In genomic region chr10:24643679-24644209, GRCh38 we compare ENCODE assay signal across 19 cellular contexts.
DNase-seq lines count a peak whose midpoint lies in the region; ATAC-seq, FAIRE-seq and TF ChIP-seq lines count a peak whose summit lies in the region.
"Had no signal": no experiment of that assay in that cellular context is flagged by ENCODE, and none has a peak within 500 bp of the region (broad histone marks: within the 10 kb centered on the region; RNA-seq: fewer than 3 reads in every experiment).

No MANE protein-coding gene starts in this region.

- H3K4me3 ChIP-seq in mammary epithelial cell (replicated peaks in 1 of 3; ENCODE audit: insufficient read depth in 1 of 3, low read depth in 2 of 3, low read length in 3 of 3), result no peak overlapping the region
- H3K4me3 ChIP-seq in H7 (ENCODE audit: insufficient read depth, low read depth, low read length), result no peak overlapping the region
- H3K4me3 ChIP-seq: BLaER1, MG63, SJCRH30, upper lobe of right lung had no signal

- CTCF ChIA-PET in mammary epithelial cell (lab: Charles Lee; ENCODE audit: low non-redundant PET) (interaction anchor here (1.0 kb wide), 1 partner anchor 301 kb away, joined by 4 read pairs; no protein-coding TSS in a partner anchor), MCF 10A (lab: Yijun Ruan, JAX) (interaction anchor here (1.0 to 3.4 kb wide), 10 partner anchors 9 to 437 kb away, joined by 3 to 36 read pairs (median 4); no protein-coding TSS in a partner anchor)

- no peaks in the 10 kb centered on the region for H4K20me1 ChIP-seq in mammary epithelial cell (ENCODE audit: insufficient read depth, low read length)
- H4K20me1 ChIP-seq: BLaER1 had no signal

- no peak overlapping the region for H3K4me3 Mint-ChIP-seq in MCF 10A (ENCODE audit: unreplicated experiment)
- H3K4me3 Mint-ChIP-seq: activated CD8-positive, alpha-beta T cell treated with anti-CD3 and anti-CD28 coated beads, Interleukin-2, amount 10 ng/mL, durations not matched to agents 7 days and 5 days; activated naive CD8-positive, alpha-beta T cell; activated T-cell treated with anti-CD3 and anti-CD28 coated beads, Interleukin-2, amount 50 U/mL, for 4 hours; endodermal cell; naive thymus-derived CD4-positive, alpha-beta T cell; WTC11 had no signal

- peak overlapping the region; percentile 36 for H3K4me2 ChIP-seq in mammary epithelial cell (ENCODE audit: insufficient read depth, low read depth, low read length)
- H3K4me2 ChIP-seq: BLaER1 had no signal

- peaks cover 10% of the 10 kb centered on the region for H3K4me1 ChIP-seq in mammary epithelial cell (ENCODE audit: insufficient read depth, low read length)

- no peaks in the 10 kb centered on the region for H3K9me3 Mint-ChIP-seq in MCF 10A (ENCODE audit: unreplicated experiment)
- H3K9me3 Mint-ChIP-seq: activated T-cell treated with anti-CD3 and anti-CD28 coated beads, Interleukin-2, amount 50 U/mL, for 4 hours; endodermal cell; naive thymus-derived CD4-positive, alpha-beta T cell; WTC11 had no signal

- POLR2A ChIA-PET in MCF 10A (lab: Yijun Ruan, JAX), result interaction anchor here (0.8 to 1.5 kb wide), 4 partner anchors 10 to 206 kb away, joined by 3 to 7 read pairs (median 4); partner anchors contain the start of gene ARHGAP21

- no peak overlapping the region for H3K27ac Mint-ChIP-seq in MCF 10A (ENCODE audit: low read depth, unreplicated experiment)
- H3K27ac Mint-ChIP-seq: activated CD8-positive, alpha-beta T cell treated with anti-CD3 and anti-CD28 coated beads, Interleukin-2, amount 10 ng/mL, durations not matched to agents 7 days and 5 days; activated naive CD8-positive, alpha-beta T cell; endodermal cell; naive thymus-derived CD4-positive, alpha-beta T cell; WTC11 had no signal

- in situ Hi-C loops in mammary epithelial cell (cut with MboI; ENCODE audit: low sequenced_read_pairs in 2 of 2), result loop anchor here in 1 of 2 donors (10.0 kb wide), 1 partner anchor 351 kb away; no protein-coding TSS in a partner anchor

- BruUV-seq in mammary epithelial cell (replicated peaks; lab: Mats Ljungman, UMichigan) (no TSS peak), MCF 10A (replicated peaks; lab: Mats Ljungman, UMichigan) (no TSS peak)

- no peak overlapping the region for H3K27ac ChIP-seq in mammary epithelial cell (ENCODE audit: insufficient read depth, low read depth, low read length)
- H3K27ac ChIP-seq: BLaER1, SJCRH30, upper lobe of right lung had no signal

- 97% methylated on average over 6 of the region's 6 CpGs for WGBS in mammary epithelial cell (ENCODE audit: low coverage, missing lambda C conversion rate)

- no peaks in the 10 kb centered on the region for H3K27me3 Mint-ChIP-seq in MCF 10A (ENCODE audit: insufficient read depth, unreplicated experiment)
- H3K27me3 Mint-ChIP-seq: activated naive CD8-positive, alpha-beta T cell; naive thymus-derived CD4-positive, alpha-beta T cell had no signal

- no peaks in the 10 kb centered on the region for H3K9me3 ChIP-seq in mammary epithelial cell (replicated peaks; ENCODE audit: insufficient read depth, low read length)
- H3K9me3 ChIP-seq: BLaER1, MG63, SJCRH30, upper lobe of right lung had no signal

- intact Hi-C loops in mammary epithelial cell (cut with micrococcal nuclease), result loop anchor here (1.0 to 10.0 kb wide), 7 partner anchors 64 to 438 kb away; no protein-coding TSS in a partner anchor
- intact Hi-C loops in MCF 10A (cut with micrococcal nuclease), result loop anchor here (1.0 to 10.0 kb wide), 5 partner anchors 81 to 438 kb away; no protein-coding TSS in a partner anchor

- no peak for TF ChIP-seq POLR2A in GM12891 (IDR thresholded peaks at IDR 0.05; ENCODE audit: low read depth, low read length)

- FAIRE-seq in GM12891 (lab: Jason Lieb, UNC), result no peak

- no peak overlapping the region for H3K9ac ChIP-seq in mammary epithelial cell (ENCODE audit: insufficient read depth, low read length)
- H3K9ac ChIP-seq: BLaER1 had no signal

- dilution Hi-C loops in mammary epithelial cell (cut with HindIII; ENCODE audit: low sequenced_read_pairs), result no loop called here

- peak; percentile 28 for ATAC-seq in left lobe of liver

- H3K36me3 ChIP-seq in mammary epithelial cell (ENCODE audit: insufficient read depth, low read length) (peaks cover 4% of the 10 kb centered on the region), H7 (replicated peaks; ENCODE audit: control insufficient read depth, insufficient read depth, low read length) (no peaks in the 10 kb centered on the region)
- H3K36me3 ChIP-seq: BLaER1, MG63, SJCRH30, upper lobe of right lung had no signal

- H3K79me2 ChIP-seq in mammary epithelial cell (ENCODE audit: insufficient read depth, low read length), result peaks cover 80% of the 10 kb centered on the region

- no peak for TF ChIP-seq CTCF in mammary epithelial cell (conservative IDR thresholded peaks at IDR 0.05 in 1 of 2, IDR thresholded peaks at IDR 0.05 in 1 of 2; ENCODE audit: extremely low read depth in 1 of 2, insufficient read depth in 1 of 2, low read depth in 1 of 2, low read length in 2 of 2)
- TF ChIP-seq CTCF in MCF 10A (IDR thresholded peaks at IDR 0.05; ENCODE audit: unreplicated experiment), result no peak

- H3K27me3 ChIP-seq in mammary epithelial cell (ENCODE audit: insufficient read depth, low read length) (no peaks in the 10 kb centered on the region), H7 (ENCODE audit: control insufficient read depth, insufficient read depth, low read length) (no peaks in the 10 kb centered on the region)
- H3K27me3 ChIP-seq: BLaER1, MG63, SJCRH30, upper lobe of right lung had no signal

- no peak overlapping the region for H2AFZ ChIP-seq in mammary epithelial cell (ENCODE audit: low read depth, low read length)

- H3K36me3 Mint-ChIP-seq in MCF 10A (ENCODE audit: insufficient read depth, unreplicated experiment), result no peaks in the 10 kb centered on the region
- H3K36me3 Mint-ChIP-seq: WTC11 had no signal

- peaks cover 6% of the 10 kb centered on the region for H3K4me1 Mint-ChIP-seq in MCF 10A (ENCODE audit: insufficient read depth, unreplicated experiment)
- H3K4me1 Mint-ChIP-seq: endodermal cell had no signal

- no peak for DNase-seq in mammary epithelial cell
- no peak for DNase-seq in MCF 10A (ENCODE audit: unreplicated experiment)
- DNase-seq in amniotic epithelial cell (ENCODE audit: low read depth), result peak; percentile 20
- no peak for DNase-seq in left lobe of liver (ENCODE audit: low spot score)
- DNase-seq in H7, result no peak
- DNase-seq in 8988T, result no peak
- DNase-seq in DMS153 treated with DMSO at 0.1 percent for 48 hours (lab: John Stamatoyannopoulos, UW; ENCODE audit: unreplicated experiment), result no peak
- no peak for DNase-seq in GM12891 (ENCODE audit: insufficient read length, low spot score)
- DNase-seq: activated T-cell treated with anti-CD3 and anti-CD28 coated beads, Interleukin-2, amount 50 U/mL, for 4 hours; endodermal cell; MG63; stimulated activated CD4-positive, alpha-beta T cell treated with anti-CD3 and anti-CD28 coated beads, Interleukin-2, amount 100 ng/mL, for 24 hours; upper lobe of right lung had no signal

TF ChIP-seq in GM12891, 5 proteins besides CTCF, POLR2A, EP300 and RAD21:
- no peak for TF ChIP-seq TAF1 (IDR thresholded peaks at IDR 0.05; ENCODE audit: low read depth, low read length)
- TF ChIP-seq SPI1 (IDR thresholded peaks at IDR 0.05; ENCODE audit: low read depth, low read length), result no peak
- no peak for TF ChIP-seq PAX5 (IDR thresholded peaks at IDR 0.05; ENCODE audit: insufficient read depth, low read length, severe bottlenecking)
